In the genomic region with DNA sequence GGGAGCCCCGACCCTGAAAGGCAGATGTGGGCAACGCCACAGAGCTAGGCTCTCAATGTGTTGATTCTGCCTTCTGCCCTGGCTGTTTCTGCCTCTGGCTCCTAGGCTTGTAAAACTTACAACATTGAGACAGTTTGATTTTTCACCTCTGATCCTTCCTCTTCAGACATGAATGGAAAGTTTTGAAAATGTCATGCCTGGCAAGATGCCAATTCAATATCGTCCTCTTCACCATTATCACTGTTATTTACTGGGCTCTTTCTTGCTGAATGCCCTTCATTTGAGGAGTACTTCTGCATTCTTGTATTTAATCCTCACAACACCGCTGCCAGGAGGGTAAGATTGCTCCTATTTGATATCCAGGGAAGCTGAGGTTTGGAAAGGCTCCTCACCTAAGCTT, we compare ENCODE assay signal across 1 cellular context.
TF ChIP-seq lines count a peak whose summit lies in the region.

No MANE protein-coding gene starts in this region.

TF ChIP-seq in SK-N-SH treated with all-trans-retinoic acid at 6 μM for 48 hours, 23 proteins besides CTCF, POLR2A, EP300 and RAD21 (continued from another document):
- TF ChIP-seq POU6F1 (CRISPR knock-in tag; IDR thresholded peaks at IDR 0.05; ENCODE audit: borderline replicate concordance, low read depth) = no peak
- no peak for TF ChIP-seq RARB (CRISPR knock-in tag; IDR thresholded peaks at IDR 0.05)
- TF ChIP-seq OSR1 (CRISPR knock-in tag; IDR thresholded peaks at IDR 0.05) = no peak
- TF ChIP-seq ZNF70 (CRISPR knock-in tag; IDR thresholded peaks at IDR 0.05) = no peak
